Comparison of ENCODE assay signal across 11 cellular contexts in genomic region chr1:173410794-173411236, GRCh38.
A peak's percentile ranks its signal among the peaks of the same experiment; 100 is the strongest.
DNase-seq lines count a peak whose midpoint lies in the region; ATAC-seq and TF ChIP-seq lines count a peak whose summit lies in the region.
"Had no signal": no experiment of that assay in that cellular context is flagged by ENCODE, and none has a peak within 500 bp of the region (broad histone marks: within the 10 kb centered on the region; RNA-seq: fewer than 3 reads in every experiment).

No MANE protein-coding gene starts in this region.

- H3K9me2 ChIP-seq in PC-9 (ENCODE audit: insufficient read depth), result no peaks in the 10 kb centered on the region

- H3K4me2 ChIP-seq in PC-9, result no peak overlapping the region

- no peaks in the 10 kb centered on the region for H3K79me2 ChIP-seq in PC-9 (ENCODE audit: low read depth)

- H3K9me3 Mint-ChIP-seq in central memory CD8-positive, alpha-beta T cell, result no peaks in the 10 kb centered on the region
- H3K9me3 Mint-ChIP-seq: activated naive CD4-positive, alpha-beta T cell treated with anti-CD3 and anti-CD28 coated beads, Interleukin-2, amount 10 ng/mL, durations not matched to agents 7 days and 5 days; nephron had no signal

- TF ChIP-seq CTCF in GM13976 (IDR thresholded peaks at IDR 0.05; ENCODE audit: borderline replicate concordance, control extremely low read depth, extremely low read depth, insufficient read depth, missing control alignments) (no peak), PC-9 (conservative IDR thresholded peaks at IDR 0.05) (no peak)

- no TSS peak for BruUV-seq in PC-9 (replicated peaks; lab: Mats Ljungman, UMichigan)

- no peak overlapping the region for H3K4me3 Mint-ChIP-seq in central memory CD8-positive, alpha-beta T cell
- H3K4me3 Mint-ChIP-seq: activated naive CD4-positive, alpha-beta T cell treated with anti-CD3 and anti-CD28 coated beads, Interleukin-2, amount 10 ng/mL, durations not matched to agents 7 days and 5 days; nephron had no signal

- no peak overlapping the region for H3K27ac ChIP-seq in PC-9
- H3K27ac ChIP-seq: SJSA1 had no signal

- peaks cover 15% of the 10 kb centered on the region for H3K4me1 ChIP-seq in PC-9 (replicated peaks; ENCODE audit: insufficient read depth)

- peaks cover 28% of the 10 kb centered on the region for H3K4me1 Mint-ChIP-seq in central memory CD8-positive, alpha-beta T cell

- no peak overlapping the region for H3K4me3 ChIP-seq in PC-9
- H3K4me3 ChIP-seq: SJSA1 had no signal

- in situ Hi-C loops in GM13976 (cut with MboI; ENCODE audit: low sequenced_read_pairs, unreplicated experiment), result loop anchor here (10.0 kb wide), 1 partner anchor 136 kb away; no protein-coding TSS in a partner anchor

- peak overlapping the region; percentile 69 for H3K27ac Mint-ChIP-seq in central memory CD8-positive, alpha-beta T cell (ENCODE audit: low read depth)
- H3K27ac Mint-ChIP-seq: activated naive CD4-positive, alpha-beta T cell treated with anti-CD3 and anti-CD28 coated beads, Interleukin-2, amount 10 ng/mL, durations not matched to agents 7 days and 5 days; nephron had no signal

- intact Hi-C loops in PC-9 (cut with micrococcal nuclease; ENCODE audit: unreplicated experiment), result no loop called here

- no peak overlapping the region for H2AFZ ChIP-seq in PC-9

- H3K36me3 Mint-ChIP-seq in central memory CD8-positive, alpha-beta T cell (ENCODE audit: insufficient read depth), result no peaks in the 10 kb centered on the region

- no peaks in the 10 kb centered on the region for H3K36me3 ChIP-seq in PC-9 (ENCODE audit: low read depth)
- H3K36me3 ChIP-seq: SJSA1 had no signal

- POLR2A ChIA-PET in PC-9 (lab: Charles Lee; ENCODE audit: unreplicated experiment), result no interaction called here

- no peaks in the 10 kb centered on the region for H3K27me3 Mint-ChIP-seq in central memory CD8-positive, alpha-beta T cell
- H3K27me3 Mint-ChIP-seq: activated naive CD4-positive, alpha-beta T cell treated with anti-CD3 and anti-CD28 coated beads, Interleukin-2, amount 10 ng/mL, durations not matched to agents 7 days and 5 days had no signal

- H3F3A ChIP-seq in PC-9 (ENCODE audit: insufficient read depth, low read depth), result peaks cover 8% of the 10 kb centered on the region

- DNase-seq in GM13976 (ENCODE audit: low spot score), result peak; percentile 39
- DNase-seq in central memory CD8-positive, alpha-beta T cell (ENCODE audit: low spot score in 2 of 2), result no peak
- DNase-seq in NCI-H524 treated with DMSO at 0.1 percent for 48 hours (lab: John Stamatoyannopoulos, UW), result no peak
- no peak for DNase-seq in AG08396 (ENCODE audit: low spot score)
- no peak for DNase-seq in PC-9
- DNase-seq in NCI-H510A treated with DMSO at 0.1 percent for 48 hours (lab: John Stamatoyannopoulos, UW), result no peak
- DNase-seq: activated naive CD4-positive, alpha-beta T cell treated with anti-CD3 and anti-CD28 coated beads, Interleukin-2, amount 10 ng/mL, durations not matched to agents 7 days and 5 days had no signal

- H3K9me3 ChIP-seq in PC-9 (ENCODE audit: insufficient read depth, low read depth), result no peaks in the 10 kb centered on the region
- H3K9me3 ChIP-seq: SJSA1 had no signal

- CTCF ChIA-PET in PC-9 (lab: Charles Lee), result no interaction called here

- H4K20me1 ChIP-seq in PC-9 (ENCODE audit: insufficient read depth), result no peaks in the 10 kb centered on the region

- ATAC-seq in GM19467 (IDR thresholded peaks at IDR 0.05; ENCODE audit: unreplicated experiment), result peak; percentile 50
- ATAC-seq in HG03135 (IDR thresholded peaks at IDR 0.05; ENCODE audit: unreplicated experiment), result peak; percentile 39
- ATAC-seq in central memory CD8-positive, alpha-beta T cell (replicated peaks; ENCODE audit: extremely low read depth, poor library complexity, severe bottlenecking), result peak; percentile 34

- H3K27me3 ChIP-seq in PC-9 (ENCODE audit: insufficient read depth, low read depth), result no peaks in the 10 kb centered on the region
- H3K27me3 ChIP-seq: SJSA1 had no signal
